In genomic region chr15:78360426-78360825, GRCh38 we compare ENCODE assay signal across 19 cellular contexts. TPM values are rescaled to one million over a fixed set of nuclear protein-coding genes. Genes with fewer than 3 reads are reported as not detected.
A peak's percentile ranks its signal among the peaks of the same experiment; 100 is the strongest.
DNase-seq lines count a peak whose midpoint lies in the region; ATAC-seq and TF ChIP-seq lines count a peak whose summit lies in the region.
"Had no signal": no experiment of that assay in that cellular context is flagged by ENCODE, and none has a peak within 500 bp of the region (broad histone marks: within the 10 kb centered on the region; RNA-seq: fewer than 3 reads in every experiment).

No MANE protein-coding gene starts in this region.

- ATAC-seq in left lobe of liver: no peak
- ATAC-seq: mucosa of descending colon, T-helper 17 cell had no signal

- H3K27ac Mint-ChIP-seq in brain: peak overlapping the region in 3 of 5 experiments; percentile 40 to 76 (median 42)
- no peak overlapping the region for H3K27ac Mint-ChIP-seq in T-helper 2 cell treated with Interferon-gamma antibody and Interleukin-4, amounts not matched to agents 5 μg/mL and 100 μg/mL, for 36 hours
- H3K27ac Mint-ChIP-seq: immature natural killer cell, T-helper 17 cell had no signal

- no peaks in the 10 kb centered on the region for H3K9me3 Mint-ChIP-seq in brain
- no peaks in the 10 kb centered on the region for H3K9me3 Mint-ChIP-seq in T-helper 2 cell treated with Interferon-gamma antibody and Interleukin-4, amounts not matched to agents 5 μg/mL and 100 μg/mL, for 36 hours
- H3K9me3 Mint-ChIP-seq: immature natural killer cell had no signal

- peaks cover 0 to 7% of the 10 kb centered on the region in 2 donors for H3K27me3 ChIP-seq in tibial nerve
- H3K27me3 ChIP-seq: testis had no signal

- no peaks in the 10 kb centered on the region for H3K36me3 Mint-ChIP-seq in brain
- no peaks in the 10 kb centered on the region for H3K36me3 Mint-ChIP-seq in T-helper 2 cell treated with Interferon-gamma antibody and Interleukin-4, amounts not matched to agents 5 μg/mL and 100 μg/mL, for 36 hours (ENCODE audit: low read depth)
- H3K36me3 Mint-ChIP-seq: immature natural killer cell had no signal

- TF ChIP-seq CTCF in AG10803 (conservative IDR thresholded peaks at IDR 0.05; ENCODE audit: low read length) (no peak), brain (conservative IDR thresholded peaks at IDR 0.05) (no peak), tibial nerve (IDR thresholded peaks at IDR 0.05) (no peak)

- peaks cover 60% of the 10 kb centered on the region for H3K4me1 Mint-ChIP-seq in brain
- no peaks in the 10 kb centered on the region for H3K4me1 Mint-ChIP-seq in T-helper 2 cell treated with Interferon-gamma antibody and Interleukin-4, amounts not matched to agents 5 μg/mL and 100 μg/mL, for 36 hours (ENCODE audit: low read depth)
- H3K4me1 Mint-ChIP-seq: immature natural killer cell, T-helper 17 cell had no signal

- H3K27me3 Mint-ChIP-seq in brain: peaks cover 6% of the 10 kb centered on the region
- H3K27me3 Mint-ChIP-seq in T-helper 2 cell treated with Interferon-gamma antibody and Interleukin-4, amounts not matched to agents 5 μg/mL and 100 μg/mL, for 36 hours (ENCODE audit: low read depth): peaks cover 13% of the 10 kb centered on the region

- no peak overlapping the region for H3K4me3 Mint-ChIP-seq in brain
- H3K4me3 Mint-ChIP-seq in T-helper 2 cell treated with Interferon-gamma antibody and Interleukin-4, amounts not matched to agents 5 μg/mL and 100 μg/mL, for 36 hours: no peak overlapping the region
- H3K4me3 Mint-ChIP-seq: immature natural killer cell, T-helper 17 cell had no signal

- H3K9me3 ChIP-seq in tibial nerve: no peaks in the 10 kb centered on the region
- H3K9me3 ChIP-seq: esophagus muscularis mucosa, mucosa of descending colon, testis had no signal

- H3K4me3 ChIP-seq in AG10803 (ENCODE audit: low read length) (no peak overlapping the region), tibial nerve (no peak overlapping the region)
- H3K4me3 ChIP-seq: coronary artery, esophagus muscularis mucosa, mucosa of descending colon, testis had no signal

- WGBS in tibial nerve, 2 donors: 58 to 73% methylated on average over 3 to 4 of the region's 4 CpGs

- no peak for TF ChIP-seq POLR2A in tibial nerve (IDR thresholded peaks at IDR 0.05)

- peak; percentile 31 for DNase-seq in AG10803 (ENCODE audit: low read depth)
- DNase-seq in NCI-H2029 treated with DMSO at 0.1 percent for 48 hours (lab: John Stamatoyannopoulos, UW): peak; percentile 36
- peak; percentile 31 for DNase-seq in left lobe of liver (ENCODE audit: low spot score)
- no peak for DNase-seq in COLO668 (lab: John Stamatoyannopoulos, UW; ENCODE audit: unreplicated experiment)
- no peak for DNase-seq in tibial nerve (ENCODE audit: low spot score in 2 of 2)
- DNase-seq in T-helper 2 cell treated with Interferon-gamma antibody and Interleukin-4, amounts not matched to agents 5 μg/mL and 100 μg/mL, for 36 hours (ENCODE audit: low spot score): no peak
- no peak for DNase-seq in stimulated activated CD4-positive, alpha-beta T cell treated with anti-CD3 and anti-CD28 coated beads, Interleukin-1b, Interleukin-23, amount 100 ng/mL, for 48 hours
- DNase-seq: activated CD4-positive, alpha-beta T cell treated with anti-CD3 and anti-CD28 coated beads for 4 hours; activated T-cell treated with anti-CD3 and anti-CD28 coated beads, Interleukin-2, amount 50 U/mL, for 1 hour; immature natural killer cell; mucosa of descending colon; NCI-H226; posterior cingulate gyrus; T-helper 17 cell; testis had no signal

- no peak overlapping the region for H3K27ac ChIP-seq in tibial nerve
- H3K27ac ChIP-seq: coronary artery, esophagus muscularis mucosa, testis had no signal

- H3K4me1 ChIP-seq in tibial nerve: peaks cover 0 to 7% (median 0%) of the 10 kb centered on the region in 4 donors
- H3K4me1 ChIP-seq: testis had no signal

- TF ChIP-seq EP300 in tibial nerve (IDR thresholded peaks at IDR 0.05): no peak

- no peaks in the 10 kb centered on the region for H3K36me3 ChIP-seq in tibial nerve
- H3K36me3 ChIP-seq: esophagus muscularis mucosa had no signal

RNA-seq across cellular contexts. Expression of gene CRABP1, which starts 20.3 kb away (rescaled TPM):
- polyA plus RNA-seq in brain (ENCODE audit: insufficient read depth, low read depth, low replicate concordance): 118 TPM
- 0.40 TPM for total RNA-seq in left lobe of liver
- 1 to 10 TPM in 2 of 4 donors, not detected in 2; 1.6 to 6.6 TPM for total RNA-seq in tibial nerve
- total RNA-seq: esophagus muscularis mucosa, T-helper 17 cell had no signal
- polyA plus RNA-seq: AG04450, immature natural killer cell had no signal

Comparison
In these comparisons a context has a peak if more than half of its experiments do, and no peak if none do; other contexts are left out.
1. DNase-seq: peak in AG10803 (single experiment), NCI-H2029 treated with DMSO at 0.1 percent for 48 hours (single experiment) and left lobe of liver (single experiment); none in COLO668 (single experiment), tibial nerve (0 of 2), T-helper 2 cell treated with Interferon-gamma antibody and Interleukin-4, amounts not matched to agents 5 μg/mL and 100 μg/mL, for 36 hours (single experiment) and stimulated activated CD4-positive, alpha-beta T cell treated with anti-CD3 and anti-CD28 coated beads, Interleukin-1b, Interleukin-23, amount 100 ng/mL, for 48 hours (single experiment).